22 cellular contexts compared by ENCODE assay signal in the genomic region with DNA sequence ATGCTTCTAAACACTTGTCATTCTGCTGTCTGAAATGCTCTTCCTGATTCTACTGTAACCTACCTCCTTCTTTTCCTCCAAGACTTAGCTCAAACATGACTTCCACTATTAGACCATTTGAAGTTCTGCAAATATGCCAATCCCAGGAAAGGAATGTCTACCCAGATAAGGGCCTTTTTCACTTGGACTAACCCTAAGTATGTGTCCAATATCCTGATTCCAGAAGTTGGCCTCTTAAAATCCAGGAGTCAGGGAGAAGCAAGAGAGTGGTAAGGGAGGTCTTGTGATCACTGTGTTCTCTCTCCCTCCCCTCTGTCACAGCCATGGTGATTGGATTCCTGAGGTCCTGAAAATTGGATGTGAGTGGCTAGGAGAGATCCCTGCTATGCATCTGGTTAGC. TPM values are rescaled to one million over a fixed set of nuclear protein-coding genes. Genes with fewer than 3 reads are reported as not detected.
"Had no signal": no experiment of that assay in that cellular context is flagged by ENCODE, and none has a peak within 500 bp of the region (broad histone marks: within the 10 kb centered on the region; RNA-seq: fewer than 3 reads in every experiment).

No MANE protein-coding gene starts in this region.

- H3K9me3 Mint-ChIP-seq: activated CD8-positive, alpha-beta T cell treated with anti-CD3 and anti-CD28 coated beads for 36 hours; activated naive CD4-positive, alpha-beta T cell treated with anti-CD3 and anti-CD28 coated beads, Interleukin-2, amount 10 ng/mL, durations not matched to agents 7 days and 5 days; activated naive CD8-positive, alpha-beta T cell treated with anti-CD3 and anti-CD28 coated beads for 36 hours; activated T-cell treated with anti-CD3 and anti-CD28 coated beads, Interleukin-2, amount 50 U/mL, for 72 hours; activated T-helper 2 cell treated with anti-CD3 and anti-CD28 coated beads, Interferon-gamma antibody, Interleukin-2, Interleukin-4, amounts not matched to agents 10 μg/mL and 5 μg/mL and 100 μg/mL, durations not matched to agents 14 hours and 24 hours and 36 hours had no signal

- ATAC-seq: activated CD4-positive, alpha-beta T cell treated with anti-CD3 and anti-CD28 coated beads for 36 hours; activated CD8-positive, alpha-beta T cell treated with anti-CD3 and anti-CD28 coated beads for 36 hours; activated T-cell treated with anti-CD3 and anti-CD28 coated beads, Interleukin-2, amount 50 U/mL, for 72 hours; PC-3 had no signal

- H3K9me3 ChIP-seq: MG63 had no signal

- H3K27ac Mint-ChIP-seq: activated CD4-positive, alpha-beta T cell treated with anti-CD3 and anti-CD28 coated beads for 36 hours; activated CD8-positive, alpha-beta T cell treated with anti-CD3 and anti-CD28 coated beads for 36 hours; activated naive CD4-positive, alpha-beta T cell treated with anti-CD3 and anti-CD28 coated beads, Interleukin-2, amount 10 ng/mL, durations not matched to agents 7 days and 5 days; activated naive CD8-positive, alpha-beta T cell treated with anti-CD3 and anti-CD28 coated beads for 36 hours; activated T-cell treated with anti-CD3 and anti-CD28 coated beads, Interleukin-2, amount 50 U/mL, for 72 hours; activated T-helper 2 cell treated with anti-CD3 and anti-CD28 coated beads, Interferon-gamma antibody, Interleukin-2, Interleukin-4, amounts not matched to agents 10 μg/mL and 5 μg/mL and 100 μg/mL, durations not matched to agents 14 hours and 24 hours and 36 hours had no signal

- H3K4me1 Mint-ChIP-seq: activated CD4-positive, alpha-beta T cell treated with anti-CD3 and anti-CD28 coated beads for 36 hours; activated naive CD4-positive, alpha-beta T cell treated with anti-CD3 and anti-CD28 coated beads, Interleukin-2, amount 10 ng/mL, durations not matched to agents 7 days and 5 days; activated naive CD8-positive, alpha-beta T cell treated with anti-CD3 and anti-CD28 coated beads for 36 hours had no signal

- H3K36me3 Mint-ChIP-seq: activated naive CD4-positive, alpha-beta T cell treated with anti-CD3 and anti-CD28 coated beads, Interleukin-2, amount 10 ng/mL, durations not matched to agents 7 days and 5 days; activated naive CD8-positive, alpha-beta T cell treated with anti-CD3 and anti-CD28 coated beads for 36 hours had no signal

- H3K4me3 ChIP-seq: MG63 had no signal

- H3K36me3 ChIP-seq: MG63, WERI-Rb-1 had no signal

- H3K27me3 ChIP-seq: MG63 had no signal

- H3K27me3 Mint-ChIP-seq: activated CD4-positive, alpha-beta T cell treated with anti-CD3 and anti-CD28 coated beads for 36 hours; activated CD8-positive, alpha-beta T cell treated with anti-CD3 and anti-CD28 coated beads for 36 hours; activated naive CD8-positive, alpha-beta T cell treated with anti-CD3 and anti-CD28 coated beads for 36 hours had no signal

- DNase-seq: activated CD4-positive, alpha-beta T cell treated with anti-CD3 and anti-CD28 coated beads for 36 hours; activated CD4-positive, alpha-beta T cell treated with anti-CD3 and anti-CD28 coated beads, Interleukin-2, amount 50 U/mL, for 1 hour; activated CD8-positive, alpha-beta memory T cell treated with anti-CD3 and anti-CD28 coated beads, Interleukin-2, amount 50 U/mL, for 4 hours; activated CD8-positive, alpha-beta T cell treated with anti-CD3 and anti-CD28 coated beads for 36 hours; activated gamma-delta T cell treated with Interleukin-2 at 50 U/mL for 16 hours; activated naive CD4-positive, alpha-beta T cell treated with anti-CD3 and anti-CD28 coated beads, Interleukin-2, amount 10 ng/mL, durations not matched to agents 7 days and 5 days; activated naive CD8-positive, alpha-beta T cell treated with anti-CD3 and anti-CD28 coated beads for 36 hours; activated T-cell treated with anti-CD3 and anti-CD28 coated beads, Interleukin-2, amount 50 U/mL, for 72 hours; caudate nucleus; IMR-90; KG1; MG63; NCI-H1105 treated with DMSO at 0.1 percent for 48 hours; NCI-H1436 treated with DMSO at 0.1 percent for 48 hours; NCI-H187; NCI-H2081; NCI-H524; PC-3; SIG-M5; T-helper 1 cell; WERI-Rb-1 had no signal

- H3K4me3 Mint-ChIP-seq: activated CD4-positive, alpha-beta T cell treated with anti-CD3 and anti-CD28 coated beads for 36 hours; activated CD8-positive, alpha-beta T cell treated with anti-CD3 and anti-CD28 coated beads for 36 hours; activated naive CD4-positive, alpha-beta T cell treated with anti-CD3 and anti-CD28 coated beads, Interleukin-2, amount 10 ng/mL, durations not matched to agents 7 days and 5 days; activated naive CD8-positive, alpha-beta T cell treated with anti-CD3 and anti-CD28 coated beads for 36 hours; activated T-cell treated with anti-CD3 and anti-CD28 coated beads, Interleukin-2, amount 50 U/mL, for 72 hours had no signal

- H3K27ac ChIP-seq: WERI-Rb-1 had no signal

RNA-seq across cellular contexts. Expression of gene ADCY6, which starts 30.2 kb away (rescaled TPM):
- total RNA-seq: activated CD8-positive, alpha-beta T cell treated with anti-CD3 and anti-CD28 coated beads for 36 hours had no signal
